8 cellular contexts compared by ENCODE assay signal in genomic region chr6:4362306-4362705, GRCh38.
"Had no signal": no experiment of that assay in that cellular context is flagged by ENCODE, and none has a peak within 500 bp of the region (broad histone marks: within the 10 kb centered on the region; RNA-seq: fewer than 3 reads in every experiment).

No MANE protein-coding gene starts in this region.

- H3K9ac ChIP-seq: KMS-11 had no signal

- H3K27ac ChIP-seq: HL-60, KMS-11 had no signal

- H3K4me1 ChIP-seq: HAP-1 had no signal

- H3K36me3 ChIP-seq: HAP-1 had no signal

- ATAC-seq: GM23338, HCT116 had no signal

- H2AFZ ChIP-seq: GM23338 had no signal

- DNase-seq: H7, HFFc6, KBM-7 had no signal

- H3K9me3 ChIP-seq: HAP-1 had no signal

- H3K4me2 ChIP-seq: GM23338, KMS-11 had no signal

- H3K4me3 ChIP-seq: GM23338, HAP-1 had no signal
